In the genomic region with DNA sequence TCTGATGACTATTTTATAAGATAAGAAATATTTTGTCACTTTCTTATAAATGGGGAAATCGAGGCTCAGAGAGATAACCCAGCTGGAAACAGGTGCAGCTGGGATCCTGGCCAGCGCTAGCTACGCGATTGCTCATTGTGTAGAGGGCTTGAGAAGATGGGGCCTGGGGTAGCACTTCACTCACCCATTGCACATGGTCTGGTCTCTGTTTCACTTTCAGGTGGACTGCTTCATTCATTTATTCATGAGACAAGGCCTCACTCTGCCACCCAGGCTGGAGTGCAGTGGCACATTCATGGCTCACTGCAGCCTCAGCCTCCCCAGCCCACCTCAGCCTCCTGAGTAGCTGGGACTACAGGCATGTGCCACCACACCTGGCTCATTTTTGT, we compare ENCODE assay signal across 13 cellular contexts. TPM values are rescaled to one million over a fixed set of nuclear protein-coding genes. Genes with fewer than 3 reads are reported as not detected.
A peak's percentile ranks its signal among the peaks of the same experiment; 100 is the strongest.
DNase-seq lines count a peak whose midpoint lies in the region; ATAC-seq and TF ChIP-seq lines count a peak whose summit lies in the region.
"Had no signal": no experiment of that assay in that cellular context is flagged by ENCODE, and none has a peak within 500 bp of the region (broad histone marks: within the 10 kb centered on the region; RNA-seq: fewer than 3 reads in every experiment).

No MANE protein-coding gene starts in this region.

- no peaks in the 10 kb centered on the region; the same call in 1 of the 2 replicates for H3K27me3 Mint-ChIP-seq in HFFc6 (ENCODE audit: insufficient read depth)
- H3K27me3 Mint-ChIP-seq in activated T-helper 1 cell treated with anti-CD3 and anti-CD28 coated beads, Interleukin-12 subunit alpha, Interleukin-12 subunit beta, Interleukin-2, Interleukin-4 antibody, amounts not matched to agents 30 ng/mL and 10 ng/mL and 1 ng/mL, durations not matched to agents 14 hours and 24 hours and 36 hours (ENCODE audit: insufficient read depth), result no peaks in the 10 kb centered on the region
- H3K27me3 Mint-ChIP-seq: B cell had no signal

- peak overlapping the region; percentile 72; the same call in 1 of the 2 replicates for H3K4me3 Mint-ChIP-seq in HFFc6
- no peak overlapping the region for H3K4me3 Mint-ChIP-seq in activated T-helper 1 cell treated with anti-CD3 and anti-CD28 coated beads, Interleukin-12 subunit alpha, Interleukin-12 subunit beta, Interleukin-2, Interleukin-4 antibody, amounts not matched to agents 30 ng/mL and 10 ng/mL and 1 ng/mL, durations not matched to agents 14 hours and 24 hours and 36 hours
- H3K4me3 Mint-ChIP-seq: B cell, endodermal cell, immature natural killer cell had no signal

- H3K4me1 ChIP-seq in BLaER1 treated with 17β-estradiol and CSF1 and Interleukin-3, amounts not matched to agents 10 nM and 100 nM, result peaks cover 29 to 47% (median 39%) of the 10 kb centered on the region in 10 experiments
- H3K4me1 ChIP-seq in ascending aorta (peaks cover 11 to 31% of the 10 kb centered on the region in 2 donors), neutrophil (ENCODE audit: control insufficient read depth in 1 of 2, insufficient read depth in 1 of 2, low read depth in 1 of 2, low read length in 1 of 2) (peaks cover 23 to 32% of the 10 kb centered on the region in 2 experiments)

- H3K4me2 ChIP-seq in BLaER1 treated with 17β-estradiol and CSF1 and Interleukin-3, amounts not matched to agents 10 nM and 100 nM, result peak overlapping the region; percentile 41 to 70 (median 60)

- TF ChIP-seq CTCF in HFFc6 (IDR thresholded peaks at IDR 0.05) (no peak), ascending aorta (IDR thresholded peaks at IDR 0.05) (no peak), neutrophil (IDR thresholded peaks at IDR 0.05) (no peak)

- no peaks in the 10 kb centered on the region for H3K9me3 Mint-ChIP-seq in HFFc6
- no peaks in the 10 kb centered on the region for H3K9me3 Mint-ChIP-seq in activated T-helper 1 cell treated with anti-CD3 and anti-CD28 coated beads, Interleukin-12 subunit alpha, Interleukin-12 subunit beta, Interleukin-2, Interleukin-4 antibody, amounts not matched to agents 30 ng/mL and 10 ng/mL and 1 ng/mL, durations not matched to agents 14 hours and 24 hours and 36 hours
- H3K9me3 Mint-ChIP-seq: endodermal cell, immature natural killer cell had no signal

- no peak for ATAC-seq in GM19455 (IDR thresholded peaks at IDR 0.05; ENCODE audit: unreplicated experiment)

- no peak for DNase-seq in HFFc6
- DNase-seq in ascending aorta (ENCODE audit: low spot score in 2 of 2), result no peak
- DNase-seq in G401 (ENCODE audit: low spot score), result no peak
- no peak for DNase-seq in activated T-helper 1 cell treated with anti-CD3 and anti-CD28 coated beads, Interleukin-12 subunit alpha, Interleukin-12 subunit beta, Interleukin-2, Interleukin-4 antibody, amounts not matched to agents 30 ng/mL and 10 ng/mL and 1 ng/mL, durations not matched to agents 14 hours and 24 hours and 36 hours (ENCODE audit: low spot score)
- no peak for DNase-seq in activated CD4-positive, alpha-beta T cell treated with anti-CD3 and anti-CD28 coated beads for 1 hour
- DNase-seq: endodermal cell, immature natural killer cell, NCI-H526 treated with DMSO at 0.1 percent for 48 hours, upper lobe of right lung had no signal

- H3K4me3 ChIP-seq in BLaER1 treated with 17β-estradiol and CSF1 and Interleukin-3, amounts not matched to agents 10 nM and 100 nM, result no peak overlapping the region
- H3K4me3 ChIP-seq in ascending aorta, result no peak overlapping the region
- H3K4me3 ChIP-seq in neutrophil (ENCODE audit: low read depth in 1 of 2, low read length in 1 of 2), result peak overlapping the region in 1 of 2 experiments; percentile 40
- H3K4me3 ChIP-seq: upper lobe of right lung had no signal

- H3K36me3 ChIP-seq in BLaER1 treated with 17β-estradiol and CSF1 and Interleukin-3, amounts not matched to agents 10 nM and 100 nM, result peaks cover 30 to 55% (median 37%) of the 10 kb centered on the region in 11 experiments
- H3K36me3 ChIP-seq in ascending aorta (no peaks in the 10 kb centered on the region), neutrophil (peaks cover 2% of the 10 kb centered on the region)
- H3K36me3 ChIP-seq: upper lobe of right lung had no signal

- no peaks in the 10 kb centered on the region for H3K27me3 ChIP-seq in BLaER1 treated with 17β-estradiol and CSF1 and Interleukin-3, amounts not matched to agents 10 nM and 100 nM
- H3K27me3 ChIP-seq in ascending aorta (no peaks in the 10 kb centered on the region), neutrophil (no peaks in the 10 kb centered on the region)
- H3K27me3 ChIP-seq: upper lobe of right lung had no signal

- peaks cover 0 to 5% (median 0%) of the 10 kb centered on the region in 11 experiments; a peak in 1 of 22 replicates for H3K9me3 ChIP-seq in BLaER1 treated with 17β-estradiol and CSF1 and Interleukin-3, amounts not matched to agents 10 nM and 100 nM (replicated peaks in 1 of 11)
- H3K9me3 ChIP-seq in ascending aorta (no peaks in the 10 kb centered on the region), neutrophil (no peaks in the 10 kb centered on the region)
- H3K9me3 ChIP-seq: upper lobe of right lung had no signal

- H3K9ac ChIP-seq in BLaER1 treated with 17β-estradiol and CSF1 and Interleukin-3, amounts not matched to agents 10 nM and 100 nM, result no peak overlapping the region; a peak in 1 of 22 replicates

- in situ Hi-C loops in G401 (cut with HindIII; ENCODE audit: low sequenced_read_pairs), result no loop called here

- peaks cover 8 to 96% (median 70%) of the 10 kb centered on the region in 11 experiments; a peak in 20 of 22 replicates for H4K20me1 ChIP-seq in BLaER1 treated with 17β-estradiol and CSF1 and Interleukin-3, amounts not matched to agents 10 nM and 100 nM

- H3K27ac Mint-ChIP-seq in HFFc6, result peak overlapping the region; percentile 84; the same call in 1 of the 2 replicates
- H3K27ac Mint-ChIP-seq in activated T-helper 1 cell treated with anti-CD3 and anti-CD28 coated beads, Interleukin-12 subunit alpha, Interleukin-12 subunit beta, Interleukin-2, Interleukin-4 antibody, amounts not matched to agents 30 ng/mL and 10 ng/mL and 1 ng/mL, durations not matched to agents 14 hours and 24 hours and 36 hours, result no peak overlapping the region
- H3K27ac Mint-ChIP-seq: B cell, endodermal cell had no signal

- peaks cover 14% of the 10 kb centered on the region for H3K36me3 Mint-ChIP-seq in HFFc6 (ENCODE audit: low read depth)
- H3K36me3 Mint-ChIP-seq in activated T-helper 1 cell treated with anti-CD3 and anti-CD28 coated beads, Interleukin-12 subunit alpha, Interleukin-12 subunit beta, Interleukin-2, Interleukin-4 antibody, amounts not matched to agents 30 ng/mL and 10 ng/mL and 1 ng/mL, durations not matched to agents 14 hours and 24 hours and 36 hours (ENCODE audit: low read depth), result peaks cover 2% of the 10 kb centered on the region

- peak overlapping the region in 8 of 11 experiments; percentile 53 to 67 (median 62); a peak in 16 of 22 replicates for H3K27ac ChIP-seq in BLaER1 treated with 17β-estradiol and CSF1 and Interleukin-3, amounts not matched to agents 10 nM and 100 nM
- H3K27ac ChIP-seq in ascending aorta, result peak overlapping the region; percentile 55 to 74
- peak overlapping the region; percentile 96 for H3K27ac ChIP-seq in neutrophil
- H3K27ac ChIP-seq: upper lobe of right lung had no signal

- intact Hi-C loops in ascending aorta (cut with DNase I), result no loop called here
- intact Hi-C loops in activated T-helper 1 cell treated with anti-CD3 and anti-CD28 coated beads, Interleukin-12 subunit alpha, Interleukin-12 subunit beta, Interleukin-2, Interleukin-4 antibody, amounts not matched to agents 30 ng/mL and 10 ng/mL and 1 ng/mL, durations not matched to agents 14 hours and 24 hours and 36 hours (cut with micrococcal nuclease), result no loop called here

- H3K4me1 Mint-ChIP-seq in HFFc6 (ENCODE audit: low read depth), result peaks cover 40% of the 10 kb centered on the region
- no peaks in the 10 kb centered on the region for H3K4me1 Mint-ChIP-seq in activated T-helper 1 cell treated with anti-CD3 and anti-CD28 coated beads, Interleukin-12 subunit alpha, Interleukin-12 subunit beta, Interleukin-2, Interleukin-4 antibody, amounts not matched to agents 30 ng/mL and 10 ng/mL and 1 ng/mL, durations not matched to agents 14 hours and 24 hours and 36 hours (ENCODE audit: low read depth)

RNA-seq across cellular contexts. Expression of a gene that starts 23.8 kb away (rescaled TPM):
- 10 to 100 TPM; 46.2 to 66.0 (median 58.6) TPM for total RNA-seq in HFFc6 (2021; fragmentation: NEBNext Ultra II Directional; extraction: Animal tissue kit (Norgen Biotek cat#: 25700))
- 35.2 TPM for total RNA-seq in ascending aorta
- total RNA-seq in G401 (2014; rRNA removed; shearing (Covaris generic)), result 82.1 and 101 TPM in 2 replicates
- 31.3 and 32.5 TPM in 2 replicates for total RNA-seq in activated T-helper 1 cell treated with anti-CD3 and anti-CD28 coated beads, Interleukin-12 subunit alpha, Interleukin-12 subunit beta, Interleukin-2, Interleukin-4 antibody, amounts not matched to agents 30 ng/mL and 10 ng/mL and 1 ng/mL, durations not matched to agents 14 hours and 24 hours and 36 hours

RNA-seq across cellular contexts. Expression of a gene that starts 59.6 kb away (rescaled TPM):
- under 1 TPM in 4 of 6 experiments, not detected in 2; 0.37 to 0.76 (median 0.47) TPM for total RNA-seq in HFFc6 (2021; fragmentation: NEBNext Ultra II Directional; extraction: Animal tissue kit (Norgen Biotek cat#: 25700))
- total RNA-seq in ascending aorta, result 119 TPM
- total RNA-seq in G401 (2014; rRNA removed; shearing (Covaris generic)), result 4.4 and 9.2 TPM in 2 replicates
- total RNA-seq in activated T-helper 1 cell treated with anti-CD3 and anti-CD28 coated beads, Interleukin-12 subunit alpha, Interleukin-12 subunit beta, Interleukin-2, Interleukin-4 antibody, amounts not matched to agents 30 ng/mL and 10 ng/mL and 1 ng/mL, durations not matched to agents 14 hours and 24 hours and 36 hours, result not detected in 2 replicates
- total RNA-seq: B cell had no signal

Comparison
In these comparisons a context has a peak if more than half of its experiments do, and no peak if none do; other contexts are left out.
1. RNA of a gene that starts 59.6 kb away (total RNA-seq): 119 TPM in ascending aorta (single experiment); 4.4 to 9.2 TPM in G401, 0.37 to 0.76 TPM in HFFc6 and not detected in activated T-helper 1 cell treated with anti-CD3 and anti-CD28 coated beads, Interleukin-12 subunit alpha, Interleukin-12 subunit beta, Interleukin-2, Interleukin-4 antibody, amounts not matched to agents 30 ng/mL and 10 ng/mL and 1 ng/mL, durations not matched to agents 14 hours and 24 hours and 36 hours; every median in the first group is over 10 times any median in the second.
2. Peak in every context shown above with its lines, with median percentiles within 50 percentile points of each other: H3K27ac ChIP-seq.